8 cellular contexts compared by ENCODE assay signal in the genomic region with DNA sequence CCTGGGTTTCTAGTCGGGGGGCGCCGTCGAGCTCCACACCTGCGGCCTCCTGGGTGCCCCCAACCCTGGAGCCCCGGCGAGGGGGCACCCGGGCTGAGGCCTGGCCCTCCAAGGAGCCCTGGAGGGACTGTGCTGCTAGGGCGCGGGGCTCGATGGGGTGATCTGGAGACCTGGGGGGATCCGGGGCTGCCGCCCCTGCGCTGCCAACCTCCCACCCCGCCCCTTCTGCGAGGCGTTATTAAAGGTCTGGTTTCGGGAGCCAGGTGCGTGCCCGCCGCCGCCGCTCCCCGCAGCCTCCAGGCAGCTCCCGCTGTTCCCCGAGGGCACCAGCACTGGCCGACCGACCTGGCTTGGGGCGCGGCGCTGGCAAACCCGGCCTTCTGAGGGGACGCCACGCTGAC. TPM values are rescaled to one million over a fixed set of nuclear protein-coding genes. Genes with fewer than 3 reads are reported as not detected.
DNase-seq lines count a peak whose midpoint lies in the region; ATAC-seq, FAIRE-seq and TF ChIP-seq lines count a peak whose summit lies in the region.

No MANE protein-coding gene starts in this region.

- H3K4me3 ChIP-seq in heart left ventricle (peak overlapping the region; percentile 47 to 91 (median 76)), astrocyte (ENCODE audit: insufficient read depth, low read depth, low read length) (peak overlapping the region; percentile 69), urinary bladder (ENCODE audit: low read depth, low read length) (peak overlapping the region; percentile 94)

- FAIRE-seq in astrocyte (lab: Jason Lieb, UNC), result no peak

- H3K9me3 Mint-ChIP-seq in astrocyte (ENCODE audit: unreplicated experiment) (no peaks in the 10 kb centered on the region), memory B cell (no peaks in the 10 kb centered on the region)

- no peak for TF ChIP-seq POLR2A in heart left ventricle (IDR thresholded peaks at IDR 0.05)

- H3K9me3 ChIP-seq in heart left ventricle, result no peaks in the 10 kb centered on the region
- H3K9me3 ChIP-seq in astrocyte (ENCODE audit: insufficient read depth, low read depth, low read length), result no peaks in the 10 kb centered on the region

- DNase-seq in heart left ventricle (no peak), Right ventricle myocardium superior (no peak), astrocyte (ENCODE audit: low read depth) (no peak), memory B cell (ENCODE audit: low spot score in 2 of 2) (no peak), RKO (ENCODE audit: low spot score) (no peak), caudate nucleus (lab: John Stamatoyannopoulos, UW) (no peak)

- H4K20me1 ChIP-seq in astrocyte (ENCODE audit: insufficient read depth, low read length), result peaks cover 40% of the 10 kb centered on the region

- no peak for TF ChIP-seq CTCF in heart left ventricle (IDR thresholded peaks at IDR 0.05)
- TF ChIP-seq CTCF in astrocyte (IDR thresholded peaks at IDR 0.05; ENCODE audit: insufficient read depth, low read depth, low read length), result no peak

- H3K4me3 Mint-ChIP-seq in astrocyte (ENCODE audit: unreplicated experiment) (peak overlapping the region; percentile 82), memory B cell (peak overlapping the region; percentile 93)

- H3K4me1 ChIP-seq in heart left ventricle (peaks cover 0 to 46% (median 32%) of the 10 kb centered on the region in 12 donors), astrocyte (ENCODE audit: insufficient read depth, low read length) (peaks cover 27% of the 10 kb centered on the region), urinary bladder (ENCODE audit: insufficient read depth) (no peaks in the 10 kb centered on the region)

- intact Hi-C loops in heart left ventricle (cut with DNase I) (loop anchor here in 5 of 10 donors (1.0 to 10.0 kb wide), 6 partner anchors 144 to 536 kb away; partner anchors contain the start of genes SLC19A1 (in 1 of the 5) and SLX9 (in 1 of the 5)), Right ventricle myocardium superior (cut with DNase I) (no loop called here)

- H3K36me3 Mint-ChIP-seq in astrocyte (ENCODE audit: low read depth, unreplicated experiment) (peaks cover 22% of the 10 kb centered on the region), memory B cell (peaks cover 16% of the 10 kb centered on the region)

- ATAC-seq in heart left ventricle (peak in 1 of 4 donors; percentile 1), Right ventricle myocardium superior (ENCODE audit: poor library complexity) (no peak), memory B cell (ENCODE audit: low read depth) (no peak), GM18858 (IDR thresholded peaks at IDR 0.05; ENCODE audit: unreplicated experiment) (no peak)

- H3K9ac ChIP-seq in astrocyte (ENCODE audit: low read length), result peak overlapping the region; percentile 89

- H3K27me3 Mint-ChIP-seq in astrocyte (ENCODE audit: low read depth, unreplicated experiment) (no peaks in the 10 kb centered on the region), memory B cell (no peaks in the 10 kb centered on the region)

- H3K27ac Mint-ChIP-seq in astrocyte (ENCODE audit: unreplicated experiment), result peak overlapping the region; percentile 62
- H3K27ac Mint-ChIP-seq in memory B cell, result no peak overlapping the region

- H3K36me3 ChIP-seq in heart left ventricle (peaks cover 0 to 28% (median 24%) of the 10 kb centered on the region in 9 donors), astrocyte (ENCODE audit: insufficient read depth, low read length) (peaks cover 14% of the 10 kb centered on the region), urinary bladder (ENCODE audit: insufficient read depth) (no peaks in the 10 kb centered on the region)

- no peak overlapping the region for H2AFZ ChIP-seq in astrocyte (ENCODE audit: low read depth, low read length)

- H3K27me3 ChIP-seq in heart left ventricle, result no peaks in the 10 kb centered on the region
- no peaks in the 10 kb centered on the region for H3K27me3 ChIP-seq in astrocyte (ENCODE audit: insufficient read depth, low read length)

- peaks cover 45% of the 10 kb centered on the region for H3K79me2 ChIP-seq in astrocyte (ENCODE audit: insufficient read depth, low read length)

- peaks cover 35% of the 10 kb centered on the region for H3K4me1 Mint-ChIP-seq in astrocyte (ENCODE audit: low read depth, unreplicated experiment)
- H3K4me1 Mint-ChIP-seq in memory B cell, result peaks cover 11% of the 10 kb centered on the region

- WGBS in heart left ventricle, 4 donors, result 13 to 16% (median 14%) methylated on average over 28 to 34 of the region's 34 CpGs
- WGBS in urinary bladder, result 11% methylated on average over 34 of the region's 34 CpGs

- H3K4me2 ChIP-seq in astrocyte (ENCODE audit: low read length), result peak overlapping the region; percentile 88

- H3K27ac ChIP-seq in heart left ventricle (peak overlapping the region in 11 of 12 donors; percentile 50 to 90 (median 83)), astrocyte (ENCODE audit: low read depth, low read length) (no peak overlapping the region), urinary bladder (ENCODE audit: low read depth) (no peak overlapping the region), caudate nucleus (ENCODE audit: low read depth, low read length) (no peak overlapping the region)

RNA-seq across cellular contexts. Expression of gene POFUT2, which starts 0.7 kb away (rescaled TPM):
- 10 to 100 TPM; 10.8 to 22.0 (median 18.5) TPM for total RNA-seq in heart left ventricle
- polyA plus RNA-seq in heart left ventricle, result 10 to 100 TPM; 14.1 to 25.8 TPM
- 15.3 TPM for total RNA-seq in Right ventricle myocardium superior
- total RNA-seq in astrocyte, result 109 and 119 TPM in 2 replicates
- 36.3 TPM for total RNA-seq in urinary bladder
- 26.3 TPM for polyA plus RNA-seq in urinary bladder

Comparison
In these comparisons a context has a peak if more than half of its experiments do, and no peak if none do; other contexts are left out.
1. H3K27ac ChIP-seq: peak in heart left ventricle (11 of 12); none in astrocyte (single experiment), urinary bladder (single experiment) and caudate nucleus (single experiment).
2. Peak in every context shown above with its lines, with median percentiles within 50 percentile points of each other: H3K4me3 ChIP-seq.